Comparison of ENCODE assay signal across 16 cellular contexts in the genomic region with DNA sequence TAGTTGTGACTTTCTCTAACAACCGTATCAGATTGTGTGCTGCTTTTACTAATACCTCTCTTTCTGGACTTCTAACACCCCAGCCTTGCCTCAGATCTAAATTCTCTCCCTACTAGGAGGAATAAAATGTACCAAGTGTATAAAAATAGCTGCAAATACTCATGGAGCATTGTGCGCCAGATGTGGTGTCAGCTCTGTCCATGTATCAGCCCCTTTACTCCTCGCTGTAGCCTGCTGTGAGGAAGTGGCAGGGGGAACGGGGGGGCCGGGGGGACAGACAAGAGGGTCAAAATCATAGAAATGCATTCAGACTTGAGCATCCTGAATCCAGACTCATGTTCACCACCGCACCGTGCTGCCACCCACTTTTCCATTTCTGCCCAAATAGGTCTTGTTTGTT.
A peak's percentile ranks its signal among the peaks of the same experiment; 100 is the strongest.
DNase-seq lines count a peak whose midpoint lies in the region; ATAC-seq and TF ChIP-seq lines count a peak whose summit lies in the region.
"Had no signal": no experiment of that assay in that cellular context is flagged by ENCODE, and none has a peak within 500 bp of the region (broad histone marks: within the 10 kb centered on the region; RNA-seq: fewer than 3 reads in every experiment).

No MANE protein-coding gene starts in this region.

- TF ChIP-seq CTCF in SK-N-SH (IDR thresholded peaks at IDR 0.05) (no peak), heart right ventricle (IDR thresholded peaks at IDR 0.05) (no peak), right lobe of liver (IDR thresholded peaks at IDR 0.05) (no peak)

- no peaks in the 10 kb centered on the region; the same call in 1 of the 2 replicates for H4K20me1 ChIP-seq in SK-N-SH (ENCODE audit: insufficient read depth)

- DNase-seq in SK-N-SH (no peak), heart right ventricle (no peak), pons (ENCODE audit: low spot score) (peak; percentile 54), aorta (peak in 1 of 2 donors; percentile 81), CD1c-positive myeloid dendritic cell (ENCODE audit: extremely low spot score) (no peak), COR-L47 (lab: John Stamatoyannopoulos, UW) (no peak), right lobe of liver (no peak)
- DNase-seq: activated naive CD4-positive, alpha-beta T cell treated with anti-CD3 and anti-CD28 coated beads for 36 hours; CD4-positive, alpha-beta memory T cell; lower lobe of right lung; NCI-H187 treated with DMSO at 0.1 percent for 48 hours; NCI-H774 had no signal

- peak overlapping the region; percentile 50 for H3K4me2 ChIP-seq in SK-N-SH

- no peak overlapping the region for H2AFZ ChIP-seq in SK-N-SH (ENCODE audit: low read depth)
- H2AFZ ChIP-seq: parathyroid adenoma had no signal

- H3K9me2 ChIP-seq in SK-N-SH: no peaks in the 10 kb centered on the region

- H3K9me3 ChIP-seq in SK-N-SH (no peaks in the 10 kb centered on the region), heart right ventricle (no peaks in the 10 kb centered on the region), aorta (ENCODE audit: control insufficient read depth, low read length) (no peaks in the 10 kb centered on the region), right lobe of liver (no peaks in the 10 kb centered on the region)
- H3K9me3 ChIP-seq: HAP-1, lower lobe of right lung had no signal

- peaks cover 24% of the 10 kb centered on the region for H3F3A ChIP-seq in SK-N-SH (replicated peaks; ENCODE audit: insufficient read depth)

- POLR2A ChIA-PET in SK-N-SH (lab: Yijun Ruan, JAX): no interaction called here

- TF ChIP-seq EP300 in SK-N-SH (IDR thresholded peaks at IDR 0.05; ENCODE audit: borderline replicate concordance in 1 of 2, low read depth in 1 of 2, low read length in 1 of 2): no peak

- H3K79me2 ChIP-seq in SK-N-SH (ENCODE audit: insufficient read depth): peaks cover 22% of the 10 kb centered on the region

- H3K27ac ChIP-seq in SK-N-SH (ENCODE audit: low read depth in 2 of 2, low read length in 1 of 2): peak overlapping the region in 1 of 2 experiments; percentile 83; a peak in 3 of 4 replicates
- H3K27ac ChIP-seq in heart right ventricle: peak overlapping the region in 9 of 10 donors; percentile 44 to 84 (median 72)
- peak overlapping the region; percentile 96 to 97 for H3K27ac ChIP-seq in aorta (ENCODE audit: low read depth in 1 of 2, low read length in 2 of 2)
- no peak overlapping the region for H3K27ac ChIP-seq in right lobe of liver
- H3K27ac ChIP-seq: 22Rv1, lower lobe of right lung had no signal

- ATAC-seq in SK-N-SH treated with all-trans-retinoic acid at 6 μM for 48 hours (no peak), heart right ventricle (peak; percentile 59 to 88 (median 72)), aorta (ENCODE audit: low FRiP score) (peak; percentile 80), right lobe of liver (no peak)

- TF ChIP-seq POLR2A in right lobe of liver (IDR thresholded peaks at IDR 0.05): no peak

- intact Hi-C loops in heart right ventricle (cut with DNase I) (loop anchor here in 5 of 10 donors (5.0 to 10.0 kb wide), 4 partner anchors 42 to 77 kb away; a partner anchor contains a TSS), aorta (cut with DNase I) (loop anchor here (1.0 to 5.0 kb wide), 5 partner anchors 14 to 76 kb away; a partner anchor contains a TSS), right lobe of liver (cut with DNase I) (no loop called here)

- no peak overlapping the region for H3K4me3 ChIP-seq in SK-N-SH (ENCODE audit: low read depth in 2 of 2, low read length in 1 of 2)
- no peak overlapping the region for H3K4me3 ChIP-seq in heart right ventricle
- H3K4me3 ChIP-seq in aorta (ENCODE audit: low read length in 2 of 2): peak overlapping the region in 1 of 2 donors; percentile 19
- no peak overlapping the region for H3K4me3 ChIP-seq in right lobe of liver
- H3K4me3 ChIP-seq: HAP-1, lower lobe of right lung had no signal

- CTCF ChIA-PET in SK-N-SH (lab: Yijun Ruan, JAX): no interaction called here

- peak overlapping the region; percentile 33; the same call in 1 of the 2 replicates for H3K9ac ChIP-seq in SK-N-SH
- H3K9ac ChIP-seq: parathyroid adenoma had no signal

- peaks cover 3 to 24% of the 10 kb centered on the region in 2 experiments; a peak in 2 of 4 replicates for H3K4me1 ChIP-seq in SK-N-SH (ENCODE audit: control insufficient read depth in 1 of 2, insufficient read depth in 2 of 2, low read depth in 1 of 2, low read length in 1 of 2)
- peaks cover 0 to 36% (median 13%) of the 10 kb centered on the region in 9 donors for H3K4me1 ChIP-seq in heart right ventricle
- peaks cover 0 to 7% of the 10 kb centered on the region in 2 donors for H3K4me1 ChIP-seq in aorta (ENCODE audit: control insufficient read depth in 1 of 2, insufficient read depth in 2 of 2, low read length in 2 of 2)
- no peaks in the 10 kb centered on the region for H3K4me1 ChIP-seq in right lobe of liver
- H3K4me1 ChIP-seq: lower lobe of right lung, parathyroid adenoma had no signal

- H3K36me3 ChIP-seq in SK-N-SH (replicated peaks in 1 of 2; ENCODE audit: control insufficient read depth in 1 of 2, insufficient read depth in 2 of 2, low read length in 1 of 2) (peaks cover 34 to 45% of the 10 kb centered on the region in 2 experiments), heart right ventricle (peaks cover 0 to 96% (median 8%) of the 10 kb centered on the region in 9 donors), aorta (ENCODE audit: control insufficient read depth in 1 of 2, insufficient read depth in 2 of 2, low read length in 1 of 2) (peaks cover 0 to 4% of the 10 kb centered on the region in 2 donors), right lobe of liver (peaks cover 4 to 33% (median 16%) of the 10 kb centered on the region in 4 donors)

- H3K27me3 ChIP-seq in SK-N-SH (ENCODE audit: insufficient read depth) (no peaks in the 10 kb centered on the region), heart right ventricle (no peaks in the 10 kb centered on the region), aorta (ENCODE audit: control insufficient read depth in 1 of 2, insufficient read depth in 2 of 2, low read length in 1 of 2) (no peaks in the 10 kb centered on the region), right lobe of liver (no peaks in the 10 kb centered on the region)

- 90% methylated on average over 7 of the region's 7 CpGs for WGBS in SK-N-SH (ENCODE audit: low lambda C conversion rate)
- 57 to 67% methylated on average over 7 of the region's 7 CpGs for WGBS in heart right ventricle, 2 donors
- 1 to 7% methylated on average over 7 of the region's 7 CpGs for WGBS in aorta, 2 donors
- 82% methylated on average over 6 of the region's 7 CpGs for WGBS in right lobe of liver (ENCODE audit: insufficient coverage, low coverage, low lambda C conversion rate, missing lambda C conversion rate)

- no peak for TF ChIP-seq RAD21 in SK-N-SH (IDR thresholded peaks at IDR 0.05; ENCODE audit: low read length)

TF ChIP-seq in SK-N-SH, 30 proteins besides CTCF, POLR2A, EP300 and RAD21 (continues in another document):
- TF ChIP-seq RCOR1 (IDR thresholded peaks at IDR 0.05; ENCODE audit: low read length): no peak
- TF ChIP-seq, protein P1, sequence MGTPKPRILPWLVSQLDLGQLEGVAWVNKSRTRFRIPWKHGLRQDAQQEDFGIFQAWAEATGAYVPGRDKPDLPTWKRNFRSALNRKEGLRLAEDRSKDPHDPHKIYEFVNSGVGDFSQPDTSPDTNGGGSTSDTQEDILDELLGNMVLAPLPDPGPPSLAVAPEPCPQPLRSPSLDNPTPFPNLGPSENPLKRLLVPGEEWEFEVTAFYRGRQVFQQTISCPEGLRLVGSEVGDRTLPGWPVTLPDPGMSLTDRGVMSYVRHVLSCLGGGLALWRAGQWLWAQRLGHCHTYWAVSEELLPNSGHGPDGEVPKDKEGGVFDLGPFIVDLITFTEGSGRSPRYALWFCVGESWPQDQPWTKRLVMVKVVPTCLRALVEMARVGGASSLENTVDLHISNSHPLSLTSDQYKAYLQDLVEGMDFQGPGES (IDR thresholded peaks at IDR 0.05; ENCODE audit: low read depth, low read length): no peak

TF ChIP-seq in SK-N-SH treated with all-trans-retinoic acid at 6 μM for 48 hours, 23 proteins besides CTCF, POLR2A, EP300 and RAD21 (continues in another document):
- TF ChIP-seq, protein P2, sequence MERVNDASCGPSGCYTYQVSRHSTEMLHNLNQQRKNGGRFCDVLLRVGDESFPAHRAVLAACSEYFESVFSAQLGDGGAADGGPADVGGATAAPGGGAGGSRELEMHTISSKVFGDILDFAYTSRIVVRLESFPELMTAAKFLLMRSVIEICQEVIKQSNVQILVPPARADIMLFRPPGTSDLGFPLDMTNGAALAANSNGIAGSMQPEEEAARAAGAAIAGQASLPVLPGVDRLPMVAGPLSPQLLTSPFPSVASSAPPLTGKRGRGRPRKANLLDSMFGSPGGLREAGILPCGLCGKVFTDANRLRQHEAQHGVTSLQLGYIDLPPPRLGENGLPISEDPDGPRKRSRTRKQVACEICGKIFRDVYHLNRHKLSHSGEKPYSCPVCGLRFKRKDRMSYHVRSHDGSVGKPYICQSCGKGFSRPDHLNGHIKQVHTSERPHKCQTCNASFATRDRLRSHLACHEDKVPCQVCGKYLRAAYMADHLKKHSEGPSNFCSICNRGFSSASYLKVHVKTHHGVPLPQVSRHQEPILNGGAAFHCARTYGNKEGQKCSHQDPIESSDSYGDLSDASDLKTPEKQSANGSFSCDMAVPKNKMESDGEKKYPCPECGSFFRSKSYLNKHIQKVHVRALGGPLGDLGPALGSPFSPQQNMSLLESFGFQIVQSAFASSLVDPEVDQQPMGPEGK (CRISPR knock-in tag; IDR thresholded peaks at IDR 0.05; ENCODE audit: borderline replicate concordance): no peak
- TF ChIP-seq, protein P3, sequence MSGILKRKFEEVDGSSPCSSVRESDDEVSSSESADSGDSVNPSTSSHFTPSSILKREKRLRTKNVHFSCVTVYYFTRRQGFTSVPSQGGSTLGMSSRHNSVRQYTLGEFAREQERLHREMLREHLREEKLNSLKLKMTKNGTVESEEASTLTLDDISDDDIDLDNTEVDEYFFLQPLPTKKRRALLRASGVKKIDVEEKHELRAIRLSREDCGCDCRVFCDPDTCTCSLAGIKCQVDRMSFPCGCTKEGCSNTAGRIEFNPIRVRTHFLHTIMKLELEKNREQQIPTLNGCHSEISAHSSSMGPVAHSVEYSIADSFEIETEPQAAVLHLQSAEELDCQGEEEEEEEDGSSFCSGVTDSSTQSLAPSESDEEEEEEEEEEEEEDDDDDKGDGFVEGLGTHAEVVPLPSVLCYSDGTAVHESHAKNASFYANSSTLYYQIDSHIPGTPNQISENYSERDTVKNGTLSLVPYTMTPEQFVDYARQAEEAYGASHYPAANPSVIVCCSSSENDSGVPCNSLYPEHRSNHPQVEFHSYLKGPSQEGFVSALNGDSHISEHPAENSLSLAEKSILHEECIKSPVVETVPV (CRISPR knock-in tag; IDR thresholded peaks at IDR 0.05): no peak
- no peak for TF ChIP-seq TCF4 (CRISPR knock-in tag; IDR thresholded peaks at IDR 0.05; ENCODE audit: borderline replicate concordance)
- no peak for TF ChIP-seq ARNTL (CRISPR knock-in tag; IDR thresholded peaks at IDR 0.05; ENCODE audit: borderline replicate concordance, low read depth)

Comparison
In these comparisons a context has a peak if more than half of its experiments do, and no peak if none do; other contexts are left out.
1. H3K27ac ChIP-seq: peak in heart right ventricle (9 of 10) and aorta (2 of 2); none in right lobe of liver (0 of 3).
2. ATAC-seq: peak in heart right ventricle (8 of 8) and aorta (single experiment); none in SK-N-SH treated with all-trans-retinoic acid at 6 μM for 48 hours (single experiment) and right lobe of liver (0 of 4).
3. intact Hi-C loops: an anchor here in aorta (1.0 to 5.0 kb wide); none called in right lobe of liver.